In the genomic region with DNA sequence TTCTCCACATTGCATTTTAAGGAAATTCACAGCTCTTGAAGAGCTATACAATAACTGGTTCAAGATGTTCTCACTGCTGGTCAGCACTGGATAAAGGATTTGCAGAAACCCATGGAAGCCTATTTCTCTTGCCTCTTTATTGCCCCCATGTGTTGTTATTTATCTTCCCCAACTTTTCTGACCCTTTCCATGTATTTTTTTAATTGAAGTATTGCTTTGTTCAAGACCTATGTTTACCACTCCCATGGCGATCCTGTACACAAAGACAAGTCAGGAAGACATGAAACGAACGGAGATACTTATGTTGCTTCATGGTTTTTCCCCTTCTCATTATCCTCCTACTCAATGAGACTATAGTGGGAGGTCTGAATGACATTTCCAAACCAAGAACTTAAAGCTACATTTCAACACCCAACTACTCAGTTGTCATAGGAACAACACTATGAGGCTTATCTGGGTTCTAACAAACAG, we compare ENCODE assay signal across 9 cellular contexts.
DNase-seq lines count a peak whose midpoint lies in the region; ATAC-seq and TF ChIP-seq lines count a peak whose summit lies in the region.
"Had no signal": no experiment of that assay in that cellular context is flagged by ENCODE, and none has a peak within 500 bp of the region (broad histone marks: within the 10 kb centered on the region; RNA-seq: fewer than 3 reads in every experiment).

No MANE protein-coding gene starts in this region.

- 12 to 59% methylated on average over 3 of the region's 3 CpGs for WGBS in sigmoid colon, 2 donors

- TF ChIP-seq POLR2A in sigmoid colon (IDR thresholded peaks at IDR 0.05), result no peak

- H3K4me1 ChIP-seq in PC-9 (replicated peaks; ENCODE audit: insufficient read depth) (peaks cover 6% of the 10 kb centered on the region), endocrine pancreas (ENCODE audit: control insufficient read depth, insufficient read depth, low read length) (peaks cover 1% of the 10 kb centered on the region), sigmoid colon (peaks cover 0 to 9% (median 2%) of the 10 kb centered on the region in 4 donors)

- intact Hi-C loops in PC-9 (cut with micrococcal nuclease; ENCODE audit: unreplicated experiment), result loop anchor here (5.0 kb wide), 1 partner anchor 440 kb away; no protein-coding TSS in a partner anchor
- intact Hi-C loops in sigmoid colon (cut with DNase I), result loop anchor here (10.0 kb wide), 1 partner anchor 322 kb away; no protein-coding TSS in a partner anchor

- H3K36me3 ChIP-seq in PC-9 (ENCODE audit: low read depth) (no peaks in the 10 kb centered on the region), endocrine pancreas (ENCODE audit: control insufficient read depth, insufficient read depth, low read length) (no peaks in the 10 kb centered on the region), sigmoid colon (no peaks in the 10 kb centered on the region)

- POLR2A ChIA-PET in PC-9 (lab: Charles Lee; ENCODE audit: unreplicated experiment), result interaction anchor here (0.5 kb wide), 1 partner anchor 41 kb away, joined by 3 read pairs; no protein-coding TSS in a partner anchor

- peak; percentile 28 for ATAC-seq in GM18858 (IDR thresholded peaks at IDR 0.05; ENCODE audit: unreplicated experiment)

- peak overlapping the region; percentile 57; the same call in 1 of the 2 replicates for H3K4me3 ChIP-seq in PC-9
- H3K4me3 ChIP-seq in endocrine pancreas (ENCODE audit: control insufficient read depth, insufficient read depth, low read length), result peak overlapping the region; percentile 82
- H3K4me3 ChIP-seq in sigmoid colon, result peak overlapping the region in 3 of 4 donors; percentile 18 to 47 (median 41)

- no peaks in the 10 kb centered on the region for H3K9me3 ChIP-seq in PC-9 (ENCODE audit: insufficient read depth, low read depth)
- no peaks in the 10 kb centered on the region for H3K9me3 ChIP-seq in endocrine pancreas (ENCODE audit: control insufficient read depth, low read length)
- H3K9me3 ChIP-seq in sigmoid colon, result no peaks in the 10 kb centered on the region

- no peak overlapping the region for H3K9ac ChIP-seq in endocrine pancreas (ENCODE audit: control insufficient read depth, insufficient read depth, low read length)

- no peaks in the 10 kb centered on the region for H4K20me1 ChIP-seq in PC-9 (ENCODE audit: insufficient read depth)

- peak overlapping the region; percentile 73 for H3K4me2 ChIP-seq in PC-9

- H3K9me2 ChIP-seq in PC-9 (ENCODE audit: insufficient read depth), result no peaks in the 10 kb centered on the region

- no peak overlapping the region for H2AFZ ChIP-seq in PC-9

- DNase-seq in PC-9 (no peak), sigmoid colon (no peak), ecto neural progenitor cell (ENCODE audit: low spot score) (no peak), NCI-H446 (lab: John Stamatoyannopoulos, UW) (no peak), D341Med (ENCODE audit: low spot score) (no peak)
- no peak for DNase-seq in activated CD4-positive, alpha-beta T cell treated with anti-CD3 and anti-CD28 coated beads for 48 hours
- DNase-seq: activated gamma-delta T cell had no signal

- peaks cover 25% of the 10 kb centered on the region for H3F3A ChIP-seq in PC-9 (ENCODE audit: insufficient read depth, low read depth)

- BruUV-seq in PC-9 (replicated peaks; lab: Mats Ljungman, UMichigan), result no TSS peak

- CTCF ChIA-PET in PC-9 (lab: Charles Lee), result no interaction called here

- TF ChIP-seq CTCF in PC-9 (conservative IDR thresholded peaks at IDR 0.05), result no peak
- no peak for TF ChIP-seq CTCF in sigmoid colon (IDR thresholded peaks at IDR 0.05)

- H3K79me2 ChIP-seq in PC-9 (ENCODE audit: low read depth), result peaks cover 91% of the 10 kb centered on the region

- H3K27ac ChIP-seq in PC-9 (peak overlapping the region; percentile 53), sigmoid colon (peak overlapping the region in 1 of 4 donors; percentile 69)

- H3K27me3 ChIP-seq in PC-9 (ENCODE audit: insufficient read depth, low read depth) (no peaks in the 10 kb centered on the region), endocrine pancreas (ENCODE audit: control insufficient read depth, insufficient read depth, low read length) (no peaks in the 10 kb centered on the region), sigmoid colon (no peaks in the 10 kb centered on the region)

- no peak for TF ChIP-seq EP300 in sigmoid colon (IDR thresholded peaks at IDR 0.05)
